8 cellular contexts compared by ENCODE assay signal in genomic region chr18:46174317-46175039, GRCh38.
DNase-seq lines count a peak whose midpoint lies in the region; ATAC-seq and TF ChIP-seq lines count a peak whose summit lies in the region.

No MANE protein-coding gene starts in this region.

- peak; percentile 70 for DNase-seq in DMS53 (lab: John Stamatoyannopoulos, UW)
- DNase-seq in DMS53 treated with DMSO at 0.1 percent for 48 hours (lab: John Stamatoyannopoulos, UW; ENCODE audit: unreplicated experiment), result no peak
- DNase-seq in RWPE1 (ENCODE audit: low spot score), result peak; percentile 32
- DNase-seq in activated naive CD4-positive, alpha-beta T cell treated with anti-CD3 and anti-CD28 coated beads, Interleukin-2, amount 50 U/mL, for 16 hours, result peak; percentile 51
- peak; percentile 20 to 64 (median 44) for DNase-seq in heart left ventricle
- DNase-seq in psoas muscle, result peak; percentile 51 to 85
- DNase-seq in foreskin melanocyte, result no peak

- H3K36me3 ChIP-seq in heart left ventricle (no peaks in the 10 kb centered on the region), psoas muscle (ENCODE audit: insufficient read depth in 1 of 2, low read depth in 1 of 2) (no peaks in the 10 kb centered on the region)

- TF ChIP-seq POLR2A in heart left ventricle (IDR thresholded peaks at IDR 0.05), result no peak

- POLR2A ChIA-PET in RWPE1 (lab: Yijun Ruan, JAX; ENCODE audit: low non-redundant PET), result no interaction called here

- intact Hi-C loops in heart left ventricle (cut with DNase I) (loop anchor here (5.0 to 10.0 kb wide), 10 partner anchors 38 to 483 kb away; partner anchors contain the start of genes LOXHD1 (in 4 of the 10) and HAUS1 (in 1 of the 10)), psoas muscle (cut with DNase I) (loop anchor here (2.0 to 10.0 kb wide), 4 partner anchors 38 to 240 kb away; no protein-coding TSS in a partner anchor)

- TF ChIP-seq CTCF in RWPE1 (conservative IDR thresholded peaks at IDR 0.05; ENCODE audit: low read depth) (no peak), heart left ventricle (IDR thresholded peaks at IDR 0.05) (peak in 2 of 12 donors; percentile 16 to 21), psoas muscle (IDR thresholded peaks at IDR 0.05) (no peak)

- ATAC-seq in HG03045 (IDR thresholded peaks at IDR 0.05; ENCODE audit: unreplicated experiment) (peak; percentile 18), heart left ventricle (peak in 2 of 4 donors; percentile 34 to 45), psoas muscle (peak; percentile 74 to 86 (median 81))

- peaks cover 3 to 39% (median 22%) of the 10 kb centered on the region in 12 donors for H3K4me1 ChIP-seq in heart left ventricle
- H3K4me1 ChIP-seq in psoas muscle, result peaks cover 26% of the 10 kb centered on the region

- H3K9me3 ChIP-seq in heart left ventricle, result no peaks in the 10 kb centered on the region
- H3K9me3 ChIP-seq in psoas muscle, result no peaks in the 10 kb centered on the region

- 1% methylated on average over 24 to 71 of the region's 71 CpGs for WGBS in heart left ventricle, 4 donors
- WGBS in psoas muscle, 3 donors, result 0 to 1% (median 0%) methylated on average over 41 to 71 of the region's 71 CpGs

- CTCF ChIA-PET in RWPE1 (lab: Yijun Ruan, JAX), result interaction anchor here (0.6 to 2.7 kb wide), 7 partner anchors 9 to 66 kb away, joined by 3 to 15 read pairs (median 9); no protein-coding TSS in a partner anchor

- H3K27me3 ChIP-seq in heart left ventricle (no peaks in the 10 kb centered on the region), psoas muscle (ENCODE audit: insufficient read depth in 3 of 3, low read length in 2 of 3) (no peaks in the 10 kb centered on the region)

- H3K4me3 ChIP-seq in heart left ventricle (peak overlapping the region; percentile 74 to 99 (median 96)), psoas muscle (peak overlapping the region; percentile 80)

- H3K27ac ChIP-seq in RWPE1 (peak overlapping the region; percentile 96), heart left ventricle (peak overlapping the region; percentile 45 to 96 (median 93)), psoas muscle (peak overlapping the region; percentile 94)

Comparison
In these comparisons a context has a peak if more than half of its experiments do, and no peak if none do; other contexts are left out.
1. DNase-seq: peak in DMS53 (single experiment), RWPE1 (single experiment), activated naive CD4-positive, alpha-beta T cell treated with anti-CD3 and anti-CD28 coated beads, Interleukin-2, amount 50 U/mL, for 16 hours (single experiment), heart left ventricle (5 of 5) and psoas muscle (2 of 2); none in DMS53 treated with DMSO at 0.1 percent for 48 hours (single experiment) and foreskin melanocyte (single experiment).
2. Peak in every context shown above with its lines, with median percentiles within 50 percentile points of each other: H3K27ac ChIP-seq.